ENCODE assay signal across 16 cellular contexts in the genomic region with DNA sequence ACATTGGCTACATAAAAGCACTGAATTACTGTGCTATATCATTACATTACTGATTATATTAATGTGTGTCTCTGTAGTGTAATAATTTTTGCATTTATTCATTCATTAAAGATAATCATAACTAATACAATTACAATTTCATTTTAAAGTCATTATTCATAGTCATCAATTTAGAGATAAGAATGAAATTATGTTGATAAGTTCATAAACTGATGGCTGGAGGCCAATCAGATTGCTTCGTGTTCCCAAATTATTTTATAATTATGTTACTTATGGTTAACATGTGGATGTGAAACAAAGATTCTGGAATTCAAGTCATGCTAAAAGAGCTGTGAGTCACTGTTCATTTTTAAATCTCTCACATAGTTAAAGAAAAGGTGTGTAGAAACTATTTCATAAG.
DNase-seq lines count a peak whose midpoint lies in the region; ATAC-seq, FAIRE-seq and TF ChIP-seq lines count a peak whose summit lies in the region.
"Had no signal": no experiment of that assay in that cellular context is flagged by ENCODE, and none has a peak within 500 bp of the region (broad histone marks: within the 10 kb centered on the region; RNA-seq: fewer than 3 reads in every experiment).

No MANE protein-coding gene starts in this region.

- no peak for TF ChIP-seq POLR2A in K562 (conservative IDR thresholded peaks at IDR 0.05)

- H3K9me3 ChIP-seq in SK-N-SH (no peaks in the 10 kb centered on the region), K562 (replicated peaks; ENCODE audit: control insufficient read depth, insufficient read depth, low read depth, low read length) (no peaks in the 10 kb centered on the region), hepatocyte (ENCODE audit: low read depth) (no peaks in the 10 kb centered on the region)
- H3K9me3 ChIP-seq: BLaER1 treated with 17β-estradiol and CSF1 and Interleukin-3, amounts not matched to agents 10 nM and 100 nM had no signal

- no peak overlapping the region for H3K4me2 ChIP-seq in SK-N-SH
- no peak overlapping the region for H3K4me2 ChIP-seq in K562 (ENCODE audit: insufficient read depth, low read length)
- H3K4me2 ChIP-seq in hepatocyte, result no peak overlapping the region
- H3K4me2 ChIP-seq: BLaER1 treated with 17β-estradiol and CSF1 and Interleukin-3, amounts not matched to agents 10 nM and 100 nM; GM23338 had no signal

- H4K20me1 ChIP-seq in SK-N-SH (ENCODE audit: insufficient read depth) (no peaks in the 10 kb centered on the region), K562 (replicated peaks; ENCODE audit: control insufficient read depth, insufficient read depth, low read length) (no peaks in the 10 kb centered on the region), hepatocyte (ENCODE audit: insufficient read depth, poor library complexity, severe bottlenecking) (no peaks in the 10 kb centered on the region)
- H4K20me1 ChIP-seq: BLaER1 treated with 17β-estradiol and CSF1 and Interleukin-3, amounts not matched to agents 10 nM and 100 nM had no signal

- TF ChIP-seq RAD21 in SK-N-SH (IDR thresholded peaks at IDR 0.05; ENCODE audit: low read length) (0 out of 2 replicates have a peak, but pooled peaks have one; percentile 15), K562 (CRISPR knock-in tag; conservative IDR thresholded peaks at IDR 0.05 in 1 of 2, IDR thresholded peaks at IDR 0.05 in 1 of 2) (no peak)

- TF ChIP-seq CTCF in SK-N-SH (IDR thresholded peaks at IDR 0.05) (no peak), K562 (IDR thresholded peaks at IDR 0.05 in 2 of 3, conservative IDR thresholded peaks at IDR 0.05 in 1 of 3; ENCODE audit: insufficient read depth in 2 of 3, low read depth in 1 of 3, low read length in 3 of 3) (no peak), retinal pigment epithelial cell (conservative IDR thresholded peaks at IDR 0.05; ENCODE audit: low read depth, low read length) (no peak), hepatocyte (IDR thresholded peaks at IDR 0.05; ENCODE audit: poor library complexity) (no peak)

- H3K79me2 ChIP-seq in SK-N-SH (ENCODE audit: insufficient read depth) (no peaks in the 10 kb centered on the region), K562 (ENCODE audit: control insufficient read depth, insufficient read depth, low read length) (no peaks in the 10 kb centered on the region), hepatocyte (no peaks in the 10 kb centered on the region)

- TF ChIP-seq EP300 in SK-N-SH (IDR thresholded peaks at IDR 0.05; ENCODE audit: borderline replicate concordance in 1 of 2, low read depth in 1 of 2, low read length in 1 of 2) (peak in 1 of 2 experiments; percentile 99; a peak in 2 of 4 replicates), K562 (IDR thresholded peaks at IDR 0.05; ENCODE audit: low read length) (no peak)

- H3K27ac ChIP-seq in SK-N-SH (ENCODE audit: low read depth in 2 of 2, low read length in 1 of 2) (peak overlapping the region in 1 of 2 experiments; percentile 96; a peak in 2 of 4 replicates), K562 (ENCODE audit: extremely low read depth, low read depth, low read length) (no peak overlapping the region), hepatocyte (no peak overlapping the region)
- H3K27ac ChIP-seq: BLaER1 treated with 17β-estradiol and CSF1 and Interleukin-3, amounts not matched to agents 10 nM and 100 nM had no signal

- peaks cover 0 to 13% of the 10 kb centered on the region in 2 experiments; a peak in 2 of 4 replicates for H3K4me1 ChIP-seq in SK-N-SH (ENCODE audit: control insufficient read depth in 1 of 2, insufficient read depth in 2 of 2, low read depth in 1 of 2, low read length in 1 of 2)
- no peaks in the 10 kb centered on the region for H3K4me1 ChIP-seq in K562 (replicated peaks in 1 of 2; ENCODE audit: control insufficient read depth in 2 of 2, insufficient read depth in 2 of 2, low read length in 2 of 2)
- H3K4me1 ChIP-seq in hepatocyte (ENCODE audit: insufficient read depth), result no peaks in the 10 kb centered on the region
- H3K4me1 ChIP-seq: BLaER1 treated with 17β-estradiol and CSF1 and Interleukin-3, amounts not matched to agents 10 nM and 100 nM had no signal

- no peak overlapping the region for H2AFZ ChIP-seq in SK-N-SH (ENCODE audit: low read depth)
- no peak overlapping the region for H2AFZ ChIP-seq in K562 (ENCODE audit: low read depth, low read length)
- H2AFZ ChIP-seq in hepatocyte, result no peak overlapping the region
- H2AFZ ChIP-seq: GM23338 had no signal

- 28% methylated on average over 1 of the region's 1 CpG for WGBS in SK-N-SH (ENCODE audit: low lambda C conversion rate)
- 6% methylated on average over 1 of the region's 1 CpG for WGBS in K562 (ENCODE audit: insufficient coverage, low coverage, missing lambda C conversion rate)
- 91% methylated on average over 1 of the region's 1 CpG for WGBS in hepatocyte (ENCODE audit: low lambda C conversion rate, missing lambda C conversion rate)

- POLR2A ChIA-PET in SK-N-SH (lab: Yijun Ruan, JAX), result interaction anchor here (2.0 kb wide), 1 partner anchor 256 kb away, joined by 4 read pairs; no protein-coding TSS in a partner anchor
- POLR2A ChIA-PET in K562 (lab: Yijun Ruan, JAX), result no interaction called here

- intact Hi-C loops in K562 (cut with micrococcal nuclease), result loop anchor here (5.0 to 10.0 kb wide), 3 partner anchors 319 to 564 kb away; no protein-coding TSS in a partner anchor

- no peaks in the 10 kb centered on the region for H3K9me2 ChIP-seq in SK-N-SH
- H3K9me2 ChIP-seq in hepatocyte (replicated peaks; ENCODE audit: insufficient read depth), result no peaks in the 10 kb centered on the region

- no peak for DNase-seq in SK-N-SH
- DNase-seq in K562 (ENCODE audit: extremely low read depth in 1 of 4, low spot score in 3 of 4), result no peak
- peak; percentile 43 for DNase-seq in retinal pigment epithelial cell (ENCODE audit: low read depth)
- DNase-seq in EL, result no peak
- no peak for DNase-seq in hepatocyte (ENCODE audit: low spot score)
- DNase-seq: CD4-positive, alpha-beta T cell; CD8-positive, alpha-beta memory T cell; DMS53; DMS79 treated with DMSO at 0.1 percent for 48 hours; H9 had no signal

- ATAC-seq in K562, result no peak
- ATAC-seq in GM18873 (IDR thresholded peaks at IDR 0.05; ENCODE audit: low FRiP score, unreplicated experiment), result no peak

- H3K9ac ChIP-seq in SK-N-SH (no peak overlapping the region), K562 (ENCODE audit: insufficient read depth in 1 of 2, low read depth in 2 of 2, low read length in 2 of 2) (no peak overlapping the region)
- H3K9ac ChIP-seq: BLaER1 treated with 17β-estradiol and CSF1 and Interleukin-3, amounts not matched to agents 10 nM and 100 nM had no signal

- H3K27me3 ChIP-seq in SK-N-SH (ENCODE audit: insufficient read depth), result no peaks in the 10 kb centered on the region
- H3K27me3 ChIP-seq in K562 (ENCODE audit: control insufficient read depth in 2 of 2, insufficient read depth in 2 of 2, low read length in 2 of 2), result no peaks in the 10 kb centered on the region
- H3K27me3 ChIP-seq in hepatocyte, result no peaks in the 10 kb centered on the region
- H3K27me3 ChIP-seq: BLaER1 treated with 17β-estradiol and CSF1 and Interleukin-3, amounts not matched to agents 10 nM and 100 nM had no signal

- in situ Hi-C loops in K562 (cut with MboI), result no loop called here

- H3K9me1 ChIP-seq in K562 (ENCODE audit: control insufficient read depth, insufficient read depth, low read length), result no peaks in the 10 kb centered on the region

- H3F3A ChIP-seq in SK-N-SH (replicated peaks; ENCODE audit: insufficient read depth), result no peaks in the 10 kb centered on the region

- no peaks in the 10 kb centered on the region for H3K36me3 ChIP-seq in SK-N-SH (replicated peaks in 1 of 2; ENCODE audit: control insufficient read depth in 1 of 2, insufficient read depth in 2 of 2, low read length in 1 of 2)
- H3K36me3 ChIP-seq in K562 (ENCODE audit: control insufficient read depth, insufficient read depth, low read length), result no peaks in the 10 kb centered on the region
- H3K36me3 ChIP-seq in hepatocyte (replicated peaks; ENCODE audit: insufficient read depth, low read depth), result no peaks in the 10 kb centered on the region
- H3K36me3 ChIP-seq: BLaER1 treated with 17β-estradiol and CSF1 and Interleukin-3, amounts not matched to agents 10 nM and 100 nM had no signal

- CTCF ChIA-PET in SK-N-SH (lab: Yijun Ruan, JAX), result interaction anchor here (2.6 to 3.5 kb wide), 3 partner anchors 10 to 237 kb away, joined by 16 to 27 read pairs (median 18); no protein-coding TSS in a partner anchor
- CTCF ChIA-PET in K562 (lab: Yijun Ruan, JAX; ENCODE audit: low intra/inter-chr PET ratio), result no interaction called here

- no peak for FAIRE-seq in K562 (lab: Jason Lieb, UNC)
- FAIRE-seq: D721Med, G401.6, GM12892 had no signal

- no TSS peak for BruUV-seq in K562 (replicated peaks; lab: Mats Ljungman, UMichigan)

- no peak overlapping the region for H3K4me3 ChIP-seq in SK-N-SH (ENCODE audit: low read depth in 2 of 2, low read length in 1 of 2)
- H3K4me3 ChIP-seq in K562, result no peak overlapping the region
- no peak overlapping the region for H3K4me3 ChIP-seq in retinal pigment epithelial cell (ENCODE audit: low read length)
- H3K4me3 ChIP-seq in hepatocyte, result no peak overlapping the region
- H3K4me3 ChIP-seq: BLaER1 treated with 17β-estradiol and CSF1 and Interleukin-3, amounts not matched to agents 10 nM and 100 nM; GM23338 had no signal

TF ChIP-seq in SK-N-SH, 30 proteins besides CTCF, POLR2A, EP300 and RAD21 (continues in another document):
- TF ChIP-seq TCF12 (IDR thresholded peaks at IDR 0.05), result peak; percentile 30; the same call in 1 of the 2 replicates
- peak; percentile 39 for TF ChIP-seq NFIC (IDR thresholded peaks at IDR 0.05; ENCODE audit: borderline replicate concordance)
- no peak for TF ChIP-seq ELF1 (IDR thresholded peaks at IDR 0.05)
- peak; percentile 84 for TF ChIP-seq RCOR1 (IDR thresholded peaks at IDR 0.05; ENCODE audit: low read length)

TF ChIP-seq in K562, 482 proteins besides CTCF, POLR2A, EP300 and RAD21:
- TF ChIP-seq ZNF316 (IDR thresholded peaks at IDR 0.05), result peak; percentile 53
- TF ChIP-seq ZNF707 (CRISPR knock-in tag; conservative IDR thresholded peaks at IDR 0.05), result no peak
